ENCODE assay signal across 8 cellular contexts in the genomic region with DNA sequence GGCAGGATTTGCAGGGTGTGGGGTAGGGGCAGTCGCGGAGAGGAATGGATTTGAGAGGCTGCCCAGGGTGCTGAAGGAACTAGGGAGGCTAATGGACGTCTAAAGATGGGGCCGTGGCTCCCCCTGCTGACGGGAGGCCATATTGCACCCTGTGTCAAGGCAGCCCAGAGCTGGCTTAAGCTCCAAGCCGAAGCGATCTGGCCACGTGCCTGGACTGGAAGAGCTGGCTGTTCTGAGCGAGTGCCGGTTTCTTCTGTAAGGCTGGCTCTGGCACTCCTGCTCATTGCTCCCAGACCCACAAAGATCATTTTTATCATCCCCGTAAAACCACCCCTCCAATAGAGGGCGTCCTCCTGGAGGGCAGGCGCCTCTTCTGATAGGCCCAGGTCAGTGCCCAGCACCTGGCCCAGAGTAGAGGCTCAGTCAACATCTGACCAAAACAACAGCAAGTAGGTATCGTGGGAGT. TPM values are rescaled to one million over a fixed set of nuclear protein-coding genes. Genes with fewer than 3 reads are reported as not detected.
DNase-seq lines count a peak whose midpoint lies in the region; ATAC-seq, FAIRE-seq and TF ChIP-seq lines count a peak whose summit lies in the region.

No MANE protein-coding gene starts in this region.

- no peak for TF ChIP-seq EP300 in GM12878 (IDR thresholded peaks at IDR 0.05; ENCODE audit: borderline replicate concordance in 1 of 2, control insufficient read depth in 1 of 2, low read depth in 2 of 2, low read length in 2 of 2)

- RAD21 ChIA-PET in GM12878 (lab: Charles Lee; ENCODE audit: unreplicated experiment), result interaction anchor here (0.9 to 3.7 kb wide), 10 partner anchors 10 to 726 kb away, joined by 3 to 26 read pairs (median 5); no protein-coding TSS in a partner anchor

- H3K4me1 ChIP-seq in GM12878 (ENCODE audit: control insufficient read depth, insufficient read depth, low read length) (no peaks in the 10 kb centered on the region), small intestine (ENCODE audit: control insufficient read depth in 2 of 2, insufficient read depth in 1 of 2, low read depth in 1 of 2, low read length in 1 of 2) (no peaks in the 10 kb centered on the region)

- SMC1A ChIA-PET in GM12878 (lab: Charles Lee; ENCODE audit: uncharacterized antibody, unreplicated experiment), result interaction anchor here (0.9 to 1.8 kb wide), 2 partner anchors 81 to 129 kb away, joined by 3 to 9 read pairs; no protein-coding TSS in a partner anchor

- TF ChIP-seq RAD21 in GM12878 (IDR thresholded peaks at IDR 0.05; ENCODE audit: insufficient read depth, low read depth, low read length), result peak; percentile 59

- H3K4me2 ChIP-seq in GM12878 (ENCODE audit: control insufficient read depth, insufficient read depth), result no peak overlapping the region

- no TSS peak for BruUV-seq in GM12878 (replicated peaks; lab: Mats Ljungman, UMichigan)

- no peak overlapping the region for H2AFZ ChIP-seq in GM12878 (ENCODE audit: control insufficient read depth, low read depth, low read length)

- H3K27me3 ChIP-seq in GM12878 (replicated peaks in 1 of 2; ENCODE audit: control insufficient read depth in 2 of 2, insufficient read depth in 2 of 2, low read length in 1 of 2) (no peaks in the 10 kb centered on the region), small intestine (ENCODE audit: control insufficient read depth in 2 of 2, insufficient read depth in 2 of 2, low read length in 2 of 2) (no peaks in the 10 kb centered on the region)

- H3K36me3 ChIP-seq in GM12878 (ENCODE audit: control insufficient read depth in 2 of 2, insufficient read depth in 2 of 2, low read length in 1 of 2) (no peaks in the 10 kb centered on the region), small intestine (ENCODE audit: control insufficient read depth in 2 of 2, insufficient read depth in 2 of 2, low read length in 2 of 2) (no peaks in the 10 kb centered on the region)

- TF ChIP-seq POLR2A in GM12878 (IDR thresholded peaks at IDR 0.05; ENCODE audit: low read depth, low read length), result no peak

- no peaks in the 10 kb centered on the region for H4K20me1 ChIP-seq in GM12878 (ENCODE audit: control insufficient read depth, insufficient read depth)

- peak; percentile 50 for ATAC-seq in GM21619 (IDR thresholded peaks at IDR 0.05; ENCODE audit: unreplicated experiment)
- ATAC-seq in GM12878, result peak; percentile 95
- ATAC-seq in HG03432 (IDR thresholded peaks at IDR 0.05; ENCODE audit: unreplicated experiment), result no peak

- no peaks in the 10 kb centered on the region; the same call in 2 of the 3 replicates for H3K9me3 ChIP-seq in GM12878 (replicated peaks; ENCODE audit: control insufficient read depth, insufficient read depth, low read length)
- H3K9me3 ChIP-seq in iPS-18c (ENCODE audit: control insufficient read depth, insufficient read depth, low read length), result peaks cover 15% of the 10 kb centered on the region
- H3K9me3 ChIP-seq in small intestine (ENCODE audit: control insufficient read depth, low read depth), result no peaks in the 10 kb centered on the region

- FAIRE-seq in GM12878 (lab: Jason Lieb, UNC), result no peak
- no peak for FAIRE-seq in small intestine (lab: Jason Lieb, UNC)

- intact Hi-C loops in GM12878 (cut with micrococcal nuclease; ENCODE audit: unreplicated experiment), result loop anchor here (1.0 to 5.0 kb wide), 4 partner anchors 56 to 709 kb away; no protein-coding TSS in a partner anchor

- CTCF ChIA-PET in GM12878 (lab: Yijun Ruan, JAX), result interaction anchor here (0.6 to 4.5 kb wide), 27 partner anchors 9 to 725 kb away, joined by 3 to 28 read pairs (median 4); a partner anchor contains a TSS

- H3K79me2 ChIP-seq in GM12878 (ENCODE audit: control insufficient read depth, insufficient read depth, low read length), result no peaks in the 10 kb centered on the region

- TF ChIP-seq CTCF in GM12878 (IDR thresholded peaks at IDR 0.05 in 2 of 3, conservative IDR thresholded peaks at IDR 0.05 in 1 of 3; ENCODE audit: control insufficient read depth in 2 of 3, extremely low read depth in 1 of 3, insufficient read depth in 1 of 3, low read depth in 3 of 3, low read length in 3 of 3), result peak; percentile 70 to 77 (median 76)

- WGBS in GM12878 (ENCODE audit: insufficient coverage, insufficient replicate concordance, low lambda C conversion rate, missing lambda C conversion rate), result 40% methylated on average over 14 of the region's 14 CpGs
- 20 to 44% (median 39%) methylated on average over 11 to 14 of the region's 14 CpGs for WGBS in small intestine, 3 donors

- H3K27ac ChIP-seq in GM12878 (ENCODE audit: control insufficient read depth, insufficient read depth) (no peak overlapping the region), small intestine (ENCODE audit: low read depth in 1 of 2, low read length in 1 of 2) (no peak overlapping the region)

- no peak overlapping the region for H3K9ac ChIP-seq in GM12878 (ENCODE audit: control insufficient read depth, insufficient read depth, low read length)

- DNase-seq in C1 segment of cervical spinal cord (lab: John Stamatoyannopoulos, UW), result peak in 12 of 14 donors; percentile 23 to 82 (median 72)
- DNase-seq in NCI-H146 treated with DMSO at 0.1 percent for 48 hours (lab: John Stamatoyannopoulos, UW; ENCODE audit: unreplicated experiment), result peak; percentile 47
- DNase-seq in UCSD-AML1 (lab: John Stamatoyannopoulos, UW; ENCODE audit: unreplicated experiment), result peak; percentile 84
- peak; percentile 12 for DNase-seq in GM12878 (ENCODE audit: low read depth, low spot score)
- DNase-seq in small intestine, result peak; percentile 62

- in situ Hi-C loops in GM12878 (cut with MboI), result no loop called here

- POLR2A ChIA-PET in GM12878 (lab: Charles Lee), result no interaction called here

- no peak overlapping the region for H3K4me3 ChIP-seq in GM12878
- H3K4me3 ChIP-seq in iPS-18c (ENCODE audit: insufficient read depth, low read depth, low read length), result peak overlapping the region; percentile 31; the same call in 1 of the 2 replicates
- H3K4me3 ChIP-seq in small intestine (ENCODE audit: low read depth in 1 of 2, low read length in 2 of 2), result no peak overlapping the region

RNA-seq across cellular contexts. Expression of a gene that starts 5.6 kb away (rescaled TPM):
- 0.66 and 1.4 TPM in 2 replicates for total RNA-seq in GM12878 (2013; cell fraction: nucleolus; rRNA removed)
- total RNA-seq in GM12878 (2014; rRNA removed) (not detected in 2 replicates), GM12878 (2014; rRNA removed; fragmentation: Illumina TruSeq; extraction: Trizol) (not detected in 2 replicates), GM12878 (2021) (0.21 TPM in 1 of 2 replicates, not detected in the other)
- 0.29 TPM for polyA plus RNA-seq in GM12878 (2011; ENCODE audit: low read depth)
- polyA plus RNA-seq in GM12878 (2011; rRNA removed) (0.40 and 0.67 TPM in 2 replicates), GM12878 (2014; fragmentation: Illumina TruSeq; extraction: Trizol) (0.54 TPM in 1 of 2 replicates, not detected in the other), GM12878 (2014; fragmentation: Nextera tagmentation; extraction: Ambion mirVana) (not detected), GM12878 (2014; rRNA removed) (not detected in 2 replicates), GM12878 (2016; fragmentation: Nextera tagmentation; extraction: Ambion mirVana) (not detected), small intestine (1 to 10 TPM in 2 of 3 donors, not detected in 1; 1.1 to 1.4 TPM)
- polyA plus RNA-seq in GM12878 (2011; cell fraction: cytosol; rRNA removed), result 0.70 and 0.87 TPM in 2 replicates
- 4.1 and 6.0 TPM in 2 replicates for polyA plus RNA-seq in GM12878 (2011; cell fraction: nucleus; rRNA removed)
- polyA plus RNA-seq in GM12878 (2012), result 0.51 and 1.2 TPM in 2 replicates
- polyA minus RNA-seq in GM12878 (2011; rRNA and poly(A)+ RNA removed), result 0.26 and 0.59 TPM in 2 replicates
- not detected in 2 replicates for polyA minus RNA-seq in GM12878 (2011; cell fraction: cytosol; rRNA and poly(A)+ RNA removed)
- polyA minus RNA-seq in GM12878 (2011; cell fraction: nucleus; rRNA and poly(A)+ RNA removed), result 0.48 and 0.67 TPM in 2 replicates

RNA-seq across cellular contexts. Expression of a gene that starts 19.8 kb away (rescaled TPM):
- total RNA-seq in GM12878 (2013; cell fraction: nucleolus; rRNA removed), result 1.2 and 1.4 TPM in 2 replicates
- total RNA-seq in GM12878 (2014; rRNA removed) (not detected in 2 replicates), GM12878 (2014; rRNA removed; fragmentation: Illumina TruSeq; extraction: Trizol) (not detected in 2 replicates), GM12878 (2021) (0.29 and 0.72 TPM in 2 replicates)
- polyA plus RNA-seq in GM12878 (2011; ENCODE audit: low read depth), result 0.75 TPM
- polyA plus RNA-seq in GM12878 (2011; rRNA removed) (0.23 and 0.30 TPM in 2 replicates), GM12878 (2014; fragmentation: Illumina TruSeq; extraction: Trizol) (0.01 TPM in 1 of 2 replicates, not detected in the other), GM12878 (2014; fragmentation: Nextera tagmentation; extraction: Ambion mirVana) (not detected), GM12878 (2014; rRNA removed) (0.06 TPM in 1 of 2 replicates, not detected in the other), GM12878 (2016; fragmentation: Nextera tagmentation; extraction: Ambion mirVana) (under 1 TPM in 1 of 2 experiments, not detected in 1; 0.10 TPM), small intestine (10 to 100 TPM; 34.0 to 74.9 (median 43.5) TPM)
- 0.32 and 0.57 TPM in 2 replicates for polyA plus RNA-seq in GM12878 (2011; cell fraction: cytosol; rRNA removed)
- polyA plus RNA-seq in GM12878 (2011; cell fraction: nucleus; rRNA removed), result 1.4 and 2.3 TPM in 2 replicates
- polyA plus RNA-seq in GM12878 (2012), result 2.0 TPM in 2 replicates
- polyA minus RNA-seq in GM12878 (2011; rRNA and poly(A)+ RNA removed), result 0.22 and 0.67 TPM in 2 replicates
- 1.2 and 1.4 TPM in 2 replicates for polyA minus RNA-seq in GM12878 (2011; cell fraction: cytosol; rRNA and poly(A)+ RNA removed)
- polyA minus RNA-seq in GM12878 (2011; cell fraction: nucleus; rRNA and poly(A)+ RNA removed), result 0.12 and 0.48 TPM in 2 replicates

RNA-seq across cellular contexts. Expression of a gene that starts 21.0 kb away (rescaled TPM):
- not detected in 2 replicates for total RNA-seq in GM12878 (2013; cell fraction: nucleolus; rRNA removed)
- total RNA-seq in GM12878 (2014; rRNA removed) (not detected in 2 replicates), GM12878 (2014; rRNA removed; fragmentation: Illumina TruSeq; extraction: Trizol) (not detected in 2 replicates), GM12878 (2021) (0.08 and 0.10 TPM in 2 replicates)
- not detected for polyA plus RNA-seq in GM12878 (2011; ENCODE audit: low read depth)
- polyA plus RNA-seq in GM12878 (2011; rRNA removed) (not detected in 2 replicates), GM12878 (2014; fragmentation: Illumina TruSeq; extraction: Trizol) (not detected in 2 replicates), GM12878 (2014; fragmentation: Nextera tagmentation; extraction: Ambion mirVana) (not detected), GM12878 (2014; rRNA removed) (not detected in 2 replicates), GM12878 (2016; fragmentation: Nextera tagmentation; extraction: Ambion mirVana) (not detected), small intestine (under 1 TPM in 1 of 3 donors, not detected in 2; 0.06 TPM)
- polyA plus RNA-seq in GM12878 (2011; cell fraction: cytosol; rRNA removed), result 0.03 TPM in 1 of 2 replicates, not detected in the other
- polyA plus RNA-seq in GM12878 (2011; cell fraction: nucleus; rRNA removed), result 0.04 and 0.06 TPM in 2 replicates
- not detected in 2 replicates for polyA plus RNA-seq in GM12878 (2012)
- polyA minus RNA-seq in GM12878 (2011; rRNA and poly(A)+ RNA removed), result not detected in 2 replicates
- polyA minus RNA-seq in GM12878 (2011; cell fraction: cytosol; rRNA and poly(A)+ RNA removed), result 0.53 TPM in 1 of 2 replicates, not detected in the other
- polyA minus RNA-seq in GM12878 (2011; cell fraction: nucleus; rRNA and poly(A)+ RNA removed), result not detected in 2 replicates

RNA-seq across cellular contexts. Expression of a gene that starts 56.2 kb away (rescaled TPM):
- 51.0 and 52.3 TPM in 2 replicates for total RNA-seq in GM12878 (2013; cell fraction: nucleolus; rRNA removed)
- total RNA-seq in GM12878 (2014; rRNA removed) (62.7 and 72.8 TPM in 2 replicates), GM12878 (2014; rRNA removed; fragmentation: Illumina TruSeq; extraction: Trizol) (61.5 and 63.1 TPM in 2 replicates), GM12878 (2021) (104 and 109 TPM in 2 replicates)
- 105 TPM for polyA plus RNA-seq in GM12878 (2011; ENCODE audit: low read depth)
- polyA plus RNA-seq in GM12878 (2011; rRNA removed) (52.8 and 82.4 TPM in 2 replicates), GM12878 (2014; fragmentation: Illumina TruSeq; extraction: Trizol) (73.4 and 78.7 TPM in 2 replicates), GM12878 (2014; fragmentation: Nextera tagmentation; extraction: Ambion mirVana) (100 to 1,000 TPM; 201 to 246 TPM), GM12878 (2014; rRNA removed) (71.3 and 79.4 TPM in 2 replicates), GM12878 (2016; fragmentation: Nextera tagmentation; extraction: Ambion mirVana) (100 to 1,000 TPM; 163 to 166 TPM), small intestine (100 to 1,000 TPM in 1 of 3 donors, 10 to 100 TPM in 2; 68.4 to 243 (median 81.0) TPM)
- polyA plus RNA-seq in GM12878 (2011; cell fraction: cytosol; rRNA removed), result 80.8 and 95.5 TPM in 2 replicates
- 56.0 and 56.2 TPM in 2 replicates for polyA plus RNA-seq in GM12878 (2011; cell fraction: nucleus; rRNA removed)
- polyA plus RNA-seq in GM12878 (2012), result 91.6 and 145 TPM in 2 replicates
- 80.5 and 90.3 TPM in 2 replicates for polyA minus RNA-seq in GM12878 (2011; rRNA and poly(A)+ RNA removed)
- 25.3 and 32.3 TPM in 2 replicates for polyA minus RNA-seq in GM12878 (2011; cell fraction: cytosol; rRNA and poly(A)+ RNA removed)
- 14.9 and 28.0 TPM in 2 replicates for polyA minus RNA-seq in GM12878 (2011; cell fraction: nucleus; rRNA and poly(A)+ RNA removed)

RNA-seq across cellular contexts. Expression of a gene that starts 56.7 kb away (rescaled TPM):
- 10.6 and 14.9 TPM in 2 replicates for total RNA-seq in GM12878 (2013; cell fraction: nucleolus; rRNA removed)
- 3.8 and 5.1 TPM in 2 replicates for total RNA-seq in GM12878 (2014; rRNA removed)
- total RNA-seq in GM12878 (2014; rRNA removed; fragmentation: Illumina TruSeq; extraction: Trizol), result 1.4 and 1.8 TPM in 2 replicates
- 6.5 and 6.8 TPM in 2 replicates for total RNA-seq in GM12878 (2021)
- polyA plus RNA-seq in GM12878 (2011; ENCODE audit: low read depth), result 1.9 TPM
- 0.55 and 1.3 TPM in 2 replicates for polyA plus RNA-seq in GM12878 (2011; rRNA removed)
- 1.6 and 1.9 TPM in 2 replicates for polyA plus RNA-seq in GM12878 (2011; cell fraction: cytosol; rRNA removed)
- 8.1 and 9.6 TPM in 2 replicates for polyA plus RNA-seq in GM12878 (2011; cell fraction: nucleus; rRNA removed)
- 3.9 and 4.1 TPM in 2 replicates for polyA plus RNA-seq in GM12878 (2012)
- 0.19 and 0.96 TPM in 2 replicates for polyA plus RNA-seq in GM12878 (2014; fragmentation: Illumina TruSeq; extraction: Trizol)
- under 1 TPM; 0.13 to 0.35 TPM for polyA plus RNA-seq in GM12878 (2014; fragmentation: Nextera tagmentation; extraction: Ambion mirVana)
- polyA plus RNA-seq in GM12878 (2014; rRNA removed), result 3.9 and 5.1 TPM in 2 replicates
- 1 to 10 TPM; 1.4 to 1.6 TPM for polyA plus RNA-seq in GM12878 (2016; fragmentation: Nextera tagmentation; extraction: Ambion mirVana)
- 2.3 and 4.7 TPM in 2 replicates for polyA minus RNA-seq in GM12878 (2011; rRNA and poly(A)+ RNA removed)
- polyA minus RNA-seq in GM12878 (2011; cell fraction: cytosol; rRNA and poly(A)+ RNA removed), result 2.3 and 2.5 TPM in 2 replicates
- polyA minus RNA-seq in GM12878 (2011; cell fraction: nucleus; rRNA and poly(A)+ RNA removed), result 6.9 and 13.2 TPM in 2 replicates
- polyA plus RNA-seq in small intestine, result 10 to 100 TPM; 10.1 to 37.3 (median 26.5) TPM

Comparison
In these comparisons a context has a peak if more than half of its experiments do, and no peak if none do; other contexts are left out.
1. DNase-seq: peak in every context shown above with its lines; median percentile 84 in UCSD-AML1; 72 in C1 segment of cervical spinal cord; 62 in small intestine; 47 in NCI-H146 treated with DMSO at 0.1 percent for 48 hours; 12 in GM12878.
2. RNA of a gene that starts 19.8 kb away (polyA plus RNA-seq): 34.0 to 74.9 TPM in small intestine; 0.01 to 2.3 TPM in GM12878; every median in the first group is over 10 times any median in the second.